ENCODE assay signal across 9 cellular contexts in genomic region chr5:107389130-107389553, GRCh38.
DNase-seq lines count a peak whose midpoint lies in the region; ATAC-seq and TF ChIP-seq lines count a peak whose summit lies in the region.
"Had no signal": no experiment of that assay in that cellular context is flagged by ENCODE, and none has a peak within 500 bp of the region (broad histone marks: within the 10 kb centered on the region; RNA-seq: fewer than 3 reads in every experiment).

No MANE protein-coding gene starts in this region.

- H3K9me3 ChIP-seq in lung (ENCODE audit: control insufficient read depth in 2 of 2, insufficient read depth in 1 of 2, low read length in 1 of 2) = no peaks in the 10 kb centered on the region

- WGBS in lung, 2 donors = 2 to 7% methylated on average over 2 of the region's 2 CpGs

- H3K27me3 Mint-ChIP-seq in activated naive CD8-positive, alpha-beta T cell treated with anti-CD3 and anti-CD28 coated beads, Interleukin-2, amount 10 ng/mL, durations not matched to agents 7 days and 5 days = peaks cover 9% of the 10 kb centered on the region

- POLR2A ChIA-PET in activated naive CD8-positive, alpha-beta T cell treated with anti-CD3 and anti-CD28 coated beads, Interleukin-2, amount 10 ng/mL, durations not matched to agents 7 days and 5 days (lab: Charles Lee) = no interaction called here

- H3K4me3 ChIP-seq in lung = no peak overlapping the region
- H3K4me3 ChIP-seq: K562 had no signal

- peaks cover 0 to 18% of the 10 kb centered on the region in 2 donors for H3K4me1 ChIP-seq in lung (ENCODE audit: control insufficient read depth in 2 of 2, insufficient read depth in 2 of 2, low read length in 2 of 2)

- peaks cover 1% of the 10 kb centered on the region for H3K36me3 Mint-ChIP-seq in activated naive CD8-positive, alpha-beta T cell treated with anti-CD3 and anti-CD28 coated beads, Interleukin-2, amount 10 ng/mL, durations not matched to agents 7 days and 5 days

- peak overlapping the region in 1 of 2 donors; percentile 88 for H3K27ac ChIP-seq in lung (ENCODE audit: low read depth in 1 of 2, low read length in 1 of 2)

- ATAC-seq in HG02840 (IDR thresholded peaks at IDR 0.05; ENCODE audit: low FRiP score, unreplicated experiment) = peak; percentile 84
- ATAC-seq in activated naive CD8-positive, alpha-beta T cell treated with anti-CD3 and anti-CD28 coated beads, Interleukin-2, amount 10 ng/mL, durations not matched to agents 7 days and 5 days (ENCODE audit: low read depth) = peak; percentile 74
- ATAC-seq in lung (ENCODE audit: insufficient read depth, low FRiP score) = peak; percentile 73
- ATAC-seq: K562 had no signal

- peaks cover 18% of the 10 kb centered on the region for H3K4me1 Mint-ChIP-seq in activated naive CD8-positive, alpha-beta T cell treated with anti-CD3 and anti-CD28 coated beads, Interleukin-2, amount 10 ng/mL, durations not matched to agents 7 days and 5 days

- TF ChIP-seq CTCF in AG09319 (IDR thresholded peaks at IDR 0.05; ENCODE audit: low read depth, low read length) (peak; percentile 13; the same call in 1 of the 2 replicates), GM13977 (IDR thresholded peaks at IDR 0.05; ENCODE audit: extremely low read depth, insufficient read depth, missing control alignments) (peak; percentile 15), lung (IDR thresholded peaks at IDR 0.05; ENCODE audit: control extremely low read depth, extremely low read depth) (no peak)

- H3K27ac Mint-ChIP-seq in activated naive CD8-positive, alpha-beta T cell treated with anti-CD3 and anti-CD28 coated beads, Interleukin-2, amount 10 ng/mL, durations not matched to agents 7 days and 5 days = no peak overlapping the region

- no peaks in the 10 kb centered on the region for H3K27me3 ChIP-seq in lung (ENCODE audit: control insufficient read depth, insufficient read depth)

- in situ Hi-C loops in GM13977 (cut with MboI; ENCODE audit: low pct_unique_long_range_greater_than_20kb, low sequenced_read_pairs, unreplicated experiment) = no loop called here

- DNase-seq in AG09319 (ENCODE audit: extremely low read depth, low read depth) (no peak), GM13977 (ENCODE audit: low spot score) (peak; percentile 31), NCI-H2029 (lab: John Stamatoyannopoulos, UW) (peak; percentile 62), lung (ENCODE audit: low spot score) (no peak), activated gamma-delta T cell (lab: John Stamatoyannopoulos, UW) (no peak), pons (ENCODE audit: low spot score) (no peak)
- DNase-seq in activated naive CD8-positive, alpha-beta T cell treated with anti-CD3 and anti-CD28 coated beads, Interleukin-2, amount 10 ng/mL, durations not matched to agents 7 days and 5 days = no peak

- H3K9me3 Mint-ChIP-seq in activated naive CD8-positive, alpha-beta T cell treated with anti-CD3 and anti-CD28 coated beads, Interleukin-2, amount 10 ng/mL, durations not matched to agents 7 days and 5 days = no peaks in the 10 kb centered on the region

- H3K36me3 ChIP-seq in lung (ENCODE audit: control insufficient read depth in 2 of 2, insufficient read depth in 2 of 2, low read length in 2 of 2) = no peaks in the 10 kb centered on the region

- peak overlapping the region; percentile 36 for H3K4me3 Mint-ChIP-seq in activated naive CD8-positive, alpha-beta T cell treated with anti-CD3 and anti-CD28 coated beads, Interleukin-2, amount 10 ng/mL, durations not matched to agents 7 days and 5 days

Comparison
In these comparisons a context has a peak if more than half of its experiments do, and no peak if none do; other contexts are left out.
1. DNase-seq: peak in GM13977 (single experiment) and NCI-H2029 (single experiment); none in AG09319 (single experiment), activated naive CD8-positive, alpha-beta T cell treated with anti-CD3 and anti-CD28 coated beads, Interleukin-2, amount 10 ng/mL, durations not matched to agents 7 days and 5 days (single experiment), lung (single experiment), activated gamma-delta T cell (single experiment) and pons (single experiment).
2. Peak in every context shown above with its lines, with median percentiles within 50 percentile points of each other: ATAC-seq.